In genomic region chrX:69038188-69038587, GRCh38 we compare ENCODE assay signal across 26 cellular contexts.
"Had no signal": no experiment of that assay in that cellular context is flagged by ENCODE, and none has a peak within 500 bp of the region (broad histone marks: within the 10 kb centered on the region; RNA-seq: fewer than 3 reads in every experiment).

No MANE protein-coding gene starts in this region.

- H3K4me3 Mint-ChIP-seq: endodermal cell; mesothelial cell of epicardium; naive B cell; natural killer cell treated with Interleukin-12 subunit alpha and Interleukin-12 subunit beta and Interleukin-15 and Interleukin-18, amount 100 ng/mL, for 72 hours; neural crest cell; stimulated activated naive CD8-positive, alpha-beta T cell treated with anti-CD3 and anti-CD28 coated beads, Interleukin-15, amount 100 ng/mL, for 72 hours had no signal

- H3K36me3 Mint-ChIP-seq: mesothelial cell of epicardium; naive B cell; natural killer cell treated with Interleukin-12 subunit alpha and Interleukin-12 subunit beta and Interleukin-15 and Interleukin-18, amount 100 ng/mL, for 72 hours had no signal

- ATAC-seq: esophagus mucosa; gastrocnemius medialis; mucosa of descending colon; natural killer cell treated with Interleukin-12 subunit alpha and Interleukin-12 subunit beta and Interleukin-15 and Interleukin-18, amount 100 ng/mL, for 72 hours; right lobe of liver; stimulated activated naive CD8-positive, alpha-beta T cell treated with anti-CD3 and anti-CD28 coated beads, Interleukin-15, amount 100 ng/mL, for 72 hours; upper lobe of right lung had no signal

- H3K4me3 ChIP-seq: gastrocnemius medialis, mucosa of descending colon, ovary, right lobe of liver, smooth muscle cell, suprapubic skin, transverse colon, upper lobe of right lung had no signal

- H3K36me3 ChIP-seq: gastrocnemius medialis, ovary, right lobe of liver, suprapubic skin, transverse colon, upper lobe of right lung had no signal

- H3K4me1 ChIP-seq: gastrocnemius medialis, right lobe of liver, suprapubic skin, transverse colon, upper lobe of right lung had no signal

- H3K27ac ChIP-seq: epithelial cell of prostate, gastrocnemius medialis, ovary, right lobe of liver, suprapubic skin, transverse colon, upper lobe of right lung had no signal

- H3K4me2 ChIP-seq: smooth muscle cell had no signal

- H3K27me3 ChIP-seq: gastrocnemius medialis, ovary, right lobe of liver, suprapubic skin, transverse colon, upper lobe of right lung had no signal

- DNase-seq: cortex of kidney; effector CD4-positive, alpha-beta T cell; foreskin fibroblast; gastrocnemius medialis; mesenchymal stem cell; mucosa of descending colon; naive B cell; ovary; retina; right lobe of liver; stimulated activated CD4-positive, alpha-beta T cell treated with anti-CD3 and anti-CD28 coated beads, Interleukin-12 subunit alpha, Interleukin-12 subunit beta, amount 100 ng/mL, for 4 hours; stimulated activated CD4-positive, alpha-beta T cell treated with anti-CD3 and anti-CD28 coated beads, Interleukin-1b, Interleukin-23, amount 100 ng/mL, for 48 hours; stimulated activated CD4-positive, alpha-beta T cell treated with anti-CD3 and anti-CD28 coated beads, Interleukin-4, amount 100 ng/mL, for 1 hour; stimulated activated CD8-positive, alpha-beta memory T cell treated with anti-CD3 and anti-CD28 coated beads, Interleukin-4, amount 100 ng/mL, for 48 hours; stimulated activated naive CD4-positive, alpha-beta T cell; stimulated activated naive CD8-positive, alpha-beta T cell treated with anti-CD3 and anti-CD28 coated beads, Interleukin-15, amount 100 ng/mL, for 72 hours; transverse colon; upper lobe of right lung had no signal

- H3K4me1 Mint-ChIP-seq: endodermal cell; naive B cell; stimulated activated naive CD8-positive, alpha-beta T cell treated with anti-CD3 and anti-CD28 coated beads, Interleukin-15, amount 100 ng/mL, for 72 hours had no signal

- H3K9me3 ChIP-seq: gastrocnemius medialis, mucosa of descending colon, ovary, right lobe of liver, suprapubic skin, transverse colon, upper lobe of right lung had no signal

- H3K9me3 Mint-ChIP-seq: natural killer cell treated with Interleukin-12 subunit alpha and Interleukin-12 subunit beta and Interleukin-15 and Interleukin-18, amount 100 ng/mL, for 72 hours; stimulated activated naive CD8-positive, alpha-beta T cell treated with anti-CD3 and anti-CD28 coated beads, Interleukin-15, amount 100 ng/mL, for 72 hours had no signal

- H3K27ac Mint-ChIP-seq: endodermal cell; mesothelial cell of epicardium; natural killer cell treated with Interleukin-12 subunit alpha and Interleukin-12 subunit beta and Interleukin-15 and Interleukin-18, amount 100 ng/mL, for 72 hours; stimulated activated naive CD8-positive, alpha-beta T cell treated with anti-CD3 and anti-CD28 coated beads, Interleukin-15, amount 100 ng/mL, for 72 hours had no signal

- H3K27me3 Mint-ChIP-seq: naive B cell; stimulated activated naive CD8-positive, alpha-beta T cell treated with anti-CD3 and anti-CD28 coated beads, Interleukin-15, amount 100 ng/mL, for 72 hours had no signal
